In the genomic region with DNA sequence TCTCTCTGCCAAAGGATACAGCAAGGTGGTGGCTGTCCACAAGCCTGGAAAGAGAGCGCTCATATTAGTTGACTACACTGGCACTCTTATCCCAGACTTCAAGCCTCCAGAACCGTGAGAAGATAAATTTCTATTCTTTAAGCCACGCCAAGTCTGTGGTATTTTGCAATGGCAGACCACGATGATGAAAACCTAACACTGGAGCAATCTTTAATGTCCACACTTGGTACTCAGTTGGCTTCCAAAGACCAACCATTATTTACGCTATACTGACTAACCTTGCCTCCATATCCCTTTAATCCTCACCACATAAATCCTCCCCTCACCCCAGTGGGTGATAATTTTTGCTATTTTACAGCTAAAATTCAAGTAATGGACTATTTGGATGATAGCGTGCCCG, we compare ENCODE assay signal across 19 cellular contexts. TPM values are rescaled to one million over a fixed set of nuclear protein-coding genes. Genes with fewer than 3 reads are reported as not detected.
A peak's percentile ranks its signal among the peaks of the same experiment; 100 is the strongest.
DNase-seq lines count a peak whose midpoint lies in the region; ATAC-seq and TF ChIP-seq lines count a peak whose summit lies in the region.
"Had no signal": no experiment of that assay in that cellular context is flagged by ENCODE, and none has a peak within 500 bp of the region (broad histone marks: within the 10 kb centered on the region; RNA-seq: fewer than 3 reads in every experiment).

No MANE protein-coding gene starts in this region.

- no peak overlapping the region for H3K4me3 ChIP-seq in fibroblast of lung (replicated peaks in 1 of 4; ENCODE audit: control extremely low read depth in 1 of 4, insufficient read depth in 1 of 4, low read depth in 3 of 4, low read length in 4 of 4)
- no peak overlapping the region for H3K4me3 ChIP-seq in osteoblast (ENCODE audit: insufficient read depth, low read length)
- H3K4me3 ChIP-seq: gastrocnemius medialis, HAP-1, sigmoid colon, stomach, vagina had no signal

- DNase-seq in H4 (ENCODE audit: low spot score) (peak; percentile 48), RPMI7951 (ENCODE audit: low read depth) (peak; percentile 61), fibroblast of lung (ENCODE audit: low read depth in 2 of 2) (peak; percentile 52 to 83), osteoblast (ENCODE audit: insufficient read length, low spot score, missing footprints) (no peak), NCI-H146 treated with DMSO at 0.1 percent for 48 hours (lab: John Stamatoyannopoulos, UW; ENCODE audit: unreplicated experiment) (no peak), NCI-H446 treated with DMSO at 0.1 percent for 48 hours (lab: John Stamatoyannopoulos, UW) (no peak)
- DNase-seq in T-helper 2 cell treated with Interferon-gamma antibody and Interleukin-4, amounts not matched to agents 5 μg/mL and 100 μg/mL, for 36 hours (ENCODE audit: low spot score), result no peak
- DNase-seq: amniotic stem cell, gastrocnemius medialis, left cardiac atrium, NCI-H1092 treated with DMSO at 0.1 percent for 48 hours, NCI-H774, sigmoid colon, stomach had no signal

- H3K4me3 Mint-ChIP-seq in T-helper 2 cell treated with Interferon-gamma antibody and Interleukin-4, amounts not matched to agents 5 μg/mL and 100 μg/mL, for 36 hours, result no peak overlapping the region

- no peaks in the 10 kb centered on the region for H3K27me3 ChIP-seq in fibroblast of lung (ENCODE audit: control insufficient read depth, insufficient read depth, low read length)
- H3K27me3 ChIP-seq in osteoblast (ENCODE audit: insufficient read depth, low read length), result no peaks in the 10 kb centered on the region
- H3K27me3 ChIP-seq: gastrocnemius medialis, sigmoid colon, stomach, vagina had no signal

- peaks cover 4% of the 10 kb centered on the region for H3K27me3 Mint-ChIP-seq in T-helper 2 cell treated with Interferon-gamma antibody and Interleukin-4, amounts not matched to agents 5 μg/mL and 100 μg/mL, for 36 hours (ENCODE audit: low read depth)

- H3K79me2 ChIP-seq in fibroblast of lung (ENCODE audit: control insufficient read depth, insufficient read depth, low read length) (no peaks in the 10 kb centered on the region), osteoblast (ENCODE audit: insufficient read depth, low read length) (no peaks in the 10 kb centered on the region)

- no peak overlapping the region for H3K4me2 ChIP-seq in fibroblast of lung (ENCODE audit: extremely low read depth, insufficient read depth, low read length)
- H3K4me2 ChIP-seq in osteoblast (ENCODE audit: insufficient read depth, low read length), result peak overlapping the region; percentile 16

- H3K9ac ChIP-seq in fibroblast of lung (ENCODE audit: insufficient read depth, low read length), result no peak overlapping the region

- no peak for ATAC-seq in HG03175 (IDR thresholded peaks at IDR 0.05; ENCODE audit: unreplicated experiment)
- ATAC-seq: left cardiac atrium, Panc1, SK-N-SH treated with all-trans-retinoic acid at 6 μM for 48 hours had no signal

- H2AFZ ChIP-seq in fibroblast of lung (ENCODE audit: low read length) (no peak overlapping the region), osteoblast (ENCODE audit: low read length) (peak overlapping the region; percentile 48)

- H3K9me3 ChIP-seq in fibroblast of lung (ENCODE audit: control insufficient read depth, insufficient read depth, low read depth, low read length) (no peaks in the 10 kb centered on the region), osteoblast (ENCODE audit: low read depth, low read length) (no peaks in the 10 kb centered on the region)
- H3K9me3 ChIP-seq: gastrocnemius medialis, sigmoid colon, stomach, vagina had no signal

- H4K20me1 ChIP-seq in fibroblast of lung (ENCODE audit: control insufficient read depth, extremely low read depth, insufficient read depth, low read length) (no peaks in the 10 kb centered on the region), osteoblast (ENCODE audit: insufficient read depth, low read length) (no peaks in the 10 kb centered on the region)

- no peak overlapping the region for H3K27ac ChIP-seq in fibroblast of lung (ENCODE audit: insufficient read depth, low read length)
- H3K27ac ChIP-seq in osteoblast (ENCODE audit: low read depth, low read length), result peak overlapping the region; percentile 78
- H3K27ac ChIP-seq: gastrocnemius medialis, sigmoid colon, stomach, vagina had no signal

- H3K36me3 ChIP-seq in fibroblast of lung (ENCODE audit: control insufficient read depth, insufficient read depth, low read length) (no peaks in the 10 kb centered on the region), osteoblast (ENCODE audit: insufficient read depth, low read length) (no peaks in the 10 kb centered on the region)
- H3K36me3 ChIP-seq: gastrocnemius medialis, HAP-1, sigmoid colon, stomach, vagina had no signal

- H3K4me1 ChIP-seq in fibroblast of lung (ENCODE audit: control insufficient read depth, extremely low read depth, insufficient read depth, low read length) (peaks cover 6% of the 10 kb centered on the region), osteoblast (ENCODE audit: insufficient read depth, low read length) (peaks cover 30% of the 10 kb centered on the region)
- H3K4me1 ChIP-seq: gastrocnemius medialis, HAP-1, vagina had no signal

- TF ChIP-seq CTCF in fibroblast of lung (conservative IDR thresholded peaks at IDR 0.05 in 1 of 2, IDR thresholded peaks at IDR 0.05 in 1 of 2; ENCODE audit: low read depth in 1 of 2, low read length in 2 of 2) (no peak), osteoblast (IDR thresholded peaks at IDR 0.05; ENCODE audit: extremely low read depth, low read depth, low read length) (no peak)

- H3K27ac Mint-ChIP-seq in T-helper 2 cell treated with Interferon-gamma antibody and Interleukin-4, amounts not matched to agents 5 μg/mL and 100 μg/mL, for 36 hours, result no peak overlapping the region

- no peaks in the 10 kb centered on the region for H3K36me3 Mint-ChIP-seq in T-helper 2 cell treated with Interferon-gamma antibody and Interleukin-4, amounts not matched to agents 5 μg/mL and 100 μg/mL, for 36 hours (ENCODE audit: low read depth)

- no peaks in the 10 kb centered on the region for H3K4me1 Mint-ChIP-seq in T-helper 2 cell treated with Interferon-gamma antibody and Interleukin-4, amounts not matched to agents 5 μg/mL and 100 μg/mL, for 36 hours (ENCODE audit: low read depth)

- H3K9me3 Mint-ChIP-seq in T-helper 2 cell treated with Interferon-gamma antibody and Interleukin-4, amounts not matched to agents 5 μg/mL and 100 μg/mL, for 36 hours, result peaks cover 3% of the 10 kb centered on the region

RNA-seq across cellular contexts. Expression of a gene that starts 16.9 kb away (rescaled TPM):
- total RNA-seq in H4 (2014; rRNA removed; shearing (Covaris generic)), result 25.0 and 34.3 TPM in 2 replicates
- total RNA-seq in RPMI7951 (2014; rRNA removed; shearing (Covaris generic)), result 19.6 and 24.8 TPM in 2 replicates
- 22.6 and 29.2 TPM in 2 replicates for total RNA-seq in fibroblast of lung
- polyA plus RNA-seq in fibroblast of lung, result 39.2 and 42.8 TPM in 2 replicates
- polyA plus RNA-seq in fibroblast of lung (2012), result 32.9 and 33.7 TPM in 2 replicates
- 2.3 TPM in 1 of 2 replicates, not detected in the other for polyA minus RNA-seq in fibroblast of lung (ENCODE audit: low replicate concordance)
- total RNA-seq in osteoblast, result 51.6 and 52.8 TPM in 2 replicates

RNA-seq across cellular contexts. Expression of a gene that starts 52.5 kb away (rescaled TPM):
- 73.3 and 148 TPM in 2 replicates for total RNA-seq in H4 (2014; rRNA removed; shearing (Covaris generic))
- total RNA-seq in RPMI7951 (2014; rRNA removed; shearing (Covaris generic)), result 233 and 241 TPM in 2 replicates
- total RNA-seq in fibroblast of lung, result 400 and 482 TPM in 2 replicates
- 402 and 481 TPM in 2 replicates for polyA plus RNA-seq in fibroblast of lung
- polyA plus RNA-seq in fibroblast of lung (2012), result 535 and 690 TPM in 2 replicates
- polyA minus RNA-seq in fibroblast of lung (ENCODE audit: low replicate concordance), result 7.7 and 21.1 TPM in 2 replicates
- total RNA-seq in osteoblast, result 263 and 281 TPM in 2 replicates

Comparison
In these comparisons a context has a peak if more than half of its experiments do, and no peak if none do; other contexts are left out.
1. DNase-seq: peak in H4 (single experiment), RPMI7951 (single experiment) and fibroblast of lung (2 of 2); none in osteoblast (single experiment), T-helper 2 cell treated with Interferon-gamma antibody and Interleukin-4, amounts not matched to agents 5 μg/mL and 100 μg/mL, for 36 hours (single experiment), NCI-H146 treated with DMSO at 0.1 percent for 48 hours (single experiment) and NCI-H446 treated with DMSO at 0.1 percent for 48 hours (single experiment).